In the genomic region with DNA sequence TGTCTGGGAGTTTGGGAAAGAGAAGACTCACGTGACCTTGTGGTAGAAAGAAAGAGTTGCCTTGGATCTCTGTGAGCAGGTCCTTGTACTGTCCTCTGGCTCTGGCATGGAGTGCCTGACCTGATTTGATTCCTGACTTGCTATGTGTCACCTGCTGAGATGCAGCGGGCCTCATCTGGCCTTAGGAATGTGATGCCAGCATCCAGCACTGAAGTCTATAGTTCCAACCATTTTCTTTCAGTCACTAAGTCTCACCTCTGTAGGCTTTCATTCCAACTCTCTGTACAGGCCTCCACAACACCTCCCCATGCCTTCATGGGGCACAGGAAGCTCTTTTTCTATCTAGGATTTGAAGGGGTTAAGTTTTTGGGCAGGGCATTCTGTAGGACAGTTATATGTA, we compare ENCODE assay signal across 24 cellular contexts. TPM values are rescaled to one million over a fixed set of nuclear protein-coding genes. Genes with fewer than 3 reads are reported as not detected.
DNase-seq lines count a peak whose midpoint lies in the region; TF ChIP-seq lines count a peak whose summit lies in the region.
"Had no signal": no experiment of that assay in that cellular context is flagged by ENCODE, and none has a peak within 500 bp of the region (broad histone marks: within the 10 kb centered on the region; RNA-seq: fewer than 3 reads in every experiment).

No MANE protein-coding gene starts in this region.

- no peak overlapping the region for H2BK120ac ChIP-seq in H9 (ENCODE audit: low read depth, low read length, poor library complexity, severe bottlenecking)

- DNase-seq in H9 (no peak), esophagus squamous epithelium (lab: John Stamatoyannopoulos, UW) (no peak), epidermal melanocyte (ENCODE audit: insufficient read length, low spot score) (no peak)
- DNase-seq in activated CD4-positive, CD25-positive, alpha-beta regulatory T cell (lab: John Stamatoyannopoulos, UW), result no peak
- DNase-seq in activated T-cell treated with anti-CD3 and anti-CD28 coated beads, Interleukin-2, amount 50 U/mL, for 24 hours, result no peak
- DNase-seq: activated CD8-positive, alpha-beta T cell treated with anti-CD3 and anti-CD28 coated beads for 36 hours; activated naive CD4-positive, alpha-beta T cell; CD4-positive, alpha-beta memory T cell; left colon; mesendoderm; naive B cell; NCI-H1092 treated with DMSO at 0.1 percent for 48 hours; NCI-H187 treated with DMSO at 0.1 percent for 48 hours; NCI-H748 treated with DMSO at 0.1 percent for 48 hours; ovary; spleen; stimulated activated CD4-positive, alpha-beta T cell treated with anti-CD3 and anti-CD28 coated beads, Interleukin-2, amount 100 ng/mL, for 48 hours; stimulated activated naive B cell treated with anti-CD40 and anti-IgM and Interleukin-4, amounts not matched to agents 10 μg/mL and 1 μg/mL and 100 μg/mL, for 72 hours; T1000; testis had no signal

- H3K23ac ChIP-seq in H9 (ENCODE audit: insufficient read length, low read depth, low read length), result no peak overlapping the region

- peak overlapping the region in 6 of 11 experiments; percentile 18 to 93 (median 66); a peak in 10 of 22 replicates for H3K27ac ChIP-seq in BLaER1 treated with 17β-estradiol and CSF1 and Interleukin-3, amounts not matched to agents 10 nM and 100 nM
- H3K27ac ChIP-seq in H9 (ENCODE audit: insufficient read length, low read depth, low read length), result no peak overlapping the region
- peak overlapping the region in 3 of 4 donors; percentile 80 to 89 (median 83) for H3K27ac ChIP-seq in esophagus squamous epithelium
- H3K27ac ChIP-seq in skin epidermis, result peak overlapping the region in 17 of 21 experiments; percentile 21 to 86 (median 55)
- H3K27ac ChIP-seq: coronary artery, ovary, SK-N-MC, testis had no signal

- H3K36me3 Mint-ChIP-seq in H9 (ENCODE audit: insufficient read depth in 1 of 3, low read depth in 3 of 3), result no peaks in the 10 kb centered on the region
- no peaks in the 10 kb centered on the region for H3K36me3 Mint-ChIP-seq in activated T-cell treated with anti-CD3 and anti-CD28 coated beads, Interleukin-2, amount 50 U/mL, for 24 hours (ENCODE audit: low read depth)
- H3K36me3 Mint-ChIP-seq: CD4-positive, alpha-beta memory T cell; naive B cell; stimulated activated naive B cell treated with anti-CD40 and anti-IgM and Interleukin-4, amounts not matched to agents 10 μg/mL and 1 μg/mL and 100 μg/mL, for 72 hours had no signal

- no peak overlapping the region for H3K4ac ChIP-seq in H9 (ENCODE audit: low read depth, low read length)

- no peak overlapping the region for H4K8ac ChIP-seq in H9 (replicated peaks; ENCODE audit: insufficient read length, low read depth, low read length)

- H3K23me2 ChIP-seq in H9 (ENCODE audit: insufficient read length, low read depth, low read length, poor library complexity, severe bottlenecking), result no peaks in the 10 kb centered on the region

- peak overlapping the region in 6 of 11 experiments; percentile 42 to 93 (median 72); a peak in 11 of 22 replicates for H3K4me2 ChIP-seq in BLaER1 treated with 17β-estradiol and CSF1 and Interleukin-3, amounts not matched to agents 10 nM and 100 nM
- H3K4me2 ChIP-seq in H9 (ENCODE audit: insufficient read depth, insufficient read length, low read length), result no peak overlapping the region

- no peaks in the 10 kb centered on the region for H3K27me3 ChIP-seq in BLaER1 treated with 17β-estradiol and CSF1 and Interleukin-3, amounts not matched to agents 10 nM and 100 nM
- no peaks in the 10 kb centered on the region for H3K27me3 ChIP-seq in H9 (ENCODE audit: insufficient read depth, low read length)
- no peaks in the 10 kb centered on the region for H3K27me3 ChIP-seq in esophagus squamous epithelium
- H3K27me3 ChIP-seq: ovary, spleen, testis had no signal

- TF ChIP-seq POLR2A in esophagus squamous epithelium (IDR thresholded peaks at IDR 0.05), result no peak

- H3K4me3 ChIP-seq in BLaER1 treated with 17β-estradiol and CSF1 and Interleukin-3, amounts not matched to agents 10 nM and 100 nM, result no peak overlapping the region
- H3K4me3 ChIP-seq in esophagus squamous epithelium (no peak overlapping the region), skin epidermis (no peak overlapping the region)
- H3K4me3 ChIP-seq: coronary artery, ovary, SK-N-MC, spleen, testis had no signal

- peak overlapping the region; percentile 14 for H3K18ac ChIP-seq in H9 (ENCODE audit: insufficient read length, low read depth, low read length)

- H3K9ac ChIP-seq in BLaER1 treated with 17β-estradiol and CSF1 and Interleukin-3, amounts not matched to agents 10 nM and 100 nM, result peak overlapping the region in 3 of 11 experiments; percentile 16 to 63 (median 57); a peak in 3 of 22 replicates
- no peak overlapping the region for H3K9ac ChIP-seq in H9 (ENCODE audit: extremely low read depth, insufficient read length, low read length)

- no peak overlapping the region for H4K5ac ChIP-seq in H9 (ENCODE audit: insufficient read length, low read depth, low read length)

- H3K9me3 Mint-ChIP-seq in H9, result no peaks in the 10 kb centered on the region
- H3K9me3 Mint-ChIP-seq in activated T-cell treated with anti-CD3 and anti-CD28 coated beads, Interleukin-2, amount 50 U/mL, for 24 hours, result no peaks in the 10 kb centered on the region
- H3K9me3 Mint-ChIP-seq: activated CD8-positive, alpha-beta T cell treated with anti-CD3 and anti-CD28 coated beads for 36 hours had no signal

- intact Hi-C loops in esophagus squamous epithelium (cut with DNase I), result no loop called here

- H4K91ac ChIP-seq in H9 (ENCODE audit: insufficient read length, low read depth, low read length), result no peak overlapping the region

- no peaks in the 10 kb centered on the region; the same call in 1 of the 2 replicates for H3K27me3 Mint-ChIP-seq in H9 (ENCODE audit: low read depth)
- H3K27me3 Mint-ChIP-seq in activated T-cell treated with anti-CD3 and anti-CD28 coated beads, Interleukin-2, amount 50 U/mL, for 24 hours, result no peaks in the 10 kb centered on the region
- H3K27me3 Mint-ChIP-seq: activated CD8-positive, alpha-beta T cell treated with anti-CD3 and anti-CD28 coated beads for 36 hours; CD4-positive, alpha-beta memory T cell; naive B cell; stimulated activated naive B cell treated with anti-CD40 and anti-IgM and Interleukin-4, amounts not matched to agents 10 μg/mL and 1 μg/mL and 100 μg/mL, for 72 hours had no signal

- no peak for TF ChIP-seq CTCF in H9 (conservative IDR thresholded peaks at IDR 0.05)
- no peak for TF ChIP-seq CTCF in esophagus squamous epithelium (IDR thresholded peaks at IDR 0.05)

- H3K4me3 Mint-ChIP-seq in H9, result no peak overlapping the region
- H3K4me3 Mint-ChIP-seq in activated T-cell treated with anti-CD3 and anti-CD28 coated beads, Interleukin-2, amount 50 U/mL, for 24 hours, result no peak overlapping the region
- H3K4me3 Mint-ChIP-seq: activated CD8-positive, alpha-beta T cell treated with anti-CD3 and anti-CD28 coated beads for 36 hours; CD4-positive, alpha-beta memory T cell; naive B cell; stimulated activated naive B cell treated with anti-CD40 and anti-IgM and Interleukin-4, amounts not matched to agents 10 μg/mL and 1 μg/mL and 100 μg/mL, for 72 hours had no signal

- H2AK5ac ChIP-seq in H9 (ENCODE audit: insufficient read length, low read length), result no peak overlapping the region

- peaks cover 0 to 4% of the 10 kb centered on the region in 2 experiments; a peak in 2 of 4 replicates for H3K4me1 Mint-ChIP-seq in H9
- H3K4me1 Mint-ChIP-seq in activated T-cell treated with anti-CD3 and anti-CD28 coated beads, Interleukin-2, amount 50 U/mL, for 24 hours (ENCODE audit: low read depth), result peaks cover 48% of the 10 kb centered on the region

- peaks cover 1 to 95% (median 54%) of the 10 kb centered on the region in 10 experiments; a peak in 18 of 20 replicates for H3K4me1 ChIP-seq in BLaER1 treated with 17β-estradiol and CSF1 and Interleukin-3, amounts not matched to agents 10 nM and 100 nM
- no peaks in the 10 kb centered on the region for H3K4me1 ChIP-seq in H9 (ENCODE audit: insufficient read depth, low read length)
- H3K4me1 ChIP-seq in esophagus squamous epithelium, result peaks cover 4 to 58% (median 4%) of the 10 kb centered on the region in 3 donors
- H3K4me1 ChIP-seq: testis had no signal

- H3K9me3 ChIP-seq in BLaER1 treated with 17β-estradiol and CSF1 and Interleukin-3, amounts not matched to agents 10 nM and 100 nM (replicated peaks in 1 of 11), result peaks cover 0 to 6% (median 0%) of the 10 kb centered on the region in 11 experiments; a peak in 5 of 22 replicates
- no peaks in the 10 kb centered on the region for H3K9me3 ChIP-seq in H9 (ENCODE audit: control insufficient read depth, low read depth, low read length)
- no peaks in the 10 kb centered on the region for H3K9me3 ChIP-seq in esophagus squamous epithelium
- H3K9me3 ChIP-seq: ovary, spleen, testis had no signal

- H2BK15ac ChIP-seq in H9 (ENCODE audit: low read depth, low read length), result no peak overlapping the region

- H2AFZ ChIP-seq in H9 (ENCODE audit: low read length), result no peak overlapping the region

- no peak overlapping the region for H2BK12ac ChIP-seq in H9 (ENCODE audit: insufficient read length, low read depth, low read length)

- no peak overlapping the region for H3K56ac ChIP-seq in H9 (ENCODE audit: insufficient read length, low read depth, low read length)

- H3K36me3 ChIP-seq in BLaER1 treated with 17β-estradiol and CSF1 and Interleukin-3, amounts not matched to agents 10 nM and 100 nM, result no peaks in the 10 kb centered on the region
- no peaks in the 10 kb centered on the region for H3K36me3 ChIP-seq in esophagus squamous epithelium
- H3K36me3 ChIP-seq: ovary, spleen had no signal

- no peak overlapping the region for H3K27ac Mint-ChIP-seq in H9
- no peak overlapping the region for H3K27ac Mint-ChIP-seq in activated T-cell treated with anti-CD3 and anti-CD28 coated beads, Interleukin-2, amount 50 U/mL, for 24 hours
- H3K27ac Mint-ChIP-seq: stimulated activated naive B cell treated with anti-CD40 and anti-IgM and Interleukin-4, amounts not matched to agents 10 μg/mL and 1 μg/mL and 100 μg/mL, for 72 hours had no signal

- H3K14ac ChIP-seq in H9 (ENCODE audit: insufficient read depth, low read length), result no peak overlapping the region

- WGBS in H9 (ENCODE audit: extremely low coverage, insufficient read length, low lambda C conversion rate), result no CpG with 5 or more reads among the region's 2 CpGs
- 81 to 90% methylated on average over 2 of the region's 2 CpGs for WGBS in esophagus squamous epithelium, 2 donors

- H3K79me1 ChIP-seq in H9 (ENCODE audit: insufficient read depth, low read depth, low read length, poor library complexity, severe bottlenecking), result no peaks in the 10 kb centered on the region

- H3T11ph ChIP-seq in H9 (ENCODE audit: low read length), result no peak overlapping the region

- H3K79me2 ChIP-seq in H9 (ENCODE audit: insufficient read depth, low read length), result no peaks in the 10 kb centered on the region

- H2BK5ac ChIP-seq in H9 (ENCODE audit: insufficient read length, low read length), result no peak overlapping the region

- H2BK20ac ChIP-seq in H9 (ENCODE audit: low read depth, low read length, poor library complexity, severe bottlenecking), result no peak overlapping the region

- H4K20me1 ChIP-seq in BLaER1 treated with 17β-estradiol and CSF1 and Interleukin-3, amounts not matched to agents 10 nM and 100 nM, result no peaks in the 10 kb centered on the region
- H4K20me1 ChIP-seq in H9 (ENCODE audit: control insufficient read depth, insufficient read depth, insufficient read length), result no peaks in the 10 kb centered on the region

RNA-seq across cellular contexts. Expression of a gene that starts 12.1 kb away (rescaled TPM):
- total RNA-seq in H9 (2021), result 53.8 and 54.1 TPM in 2 replicates
- 10 to 100 TPM; 28.8 to 48.2 (median 37.6) TPM for total RNA-seq in esophagus squamous epithelium

RNA-seq across cellular contexts. Expression of a gene that starts 14.8 kb away (rescaled TPM):
- total RNA-seq in H9 (2021) (33.4 and 34.2 TPM in 2 replicates), esophagus squamous epithelium (10 to 100 TPM; 42.5 to 77.1 (median 60.2) TPM)

RNA-seq across cellular contexts. Expression of a gene that starts 16.3 kb away (rescaled TPM):
- 41.9 and 44.3 TPM in 2 replicates for total RNA-seq in H9 (2021)
- 10 to 100 TPM; 63.5 to 75.2 (median 68.7) TPM for total RNA-seq in esophagus squamous epithelium
